8 cellular contexts compared by ENCODE assay signal in the genomic region with DNA sequence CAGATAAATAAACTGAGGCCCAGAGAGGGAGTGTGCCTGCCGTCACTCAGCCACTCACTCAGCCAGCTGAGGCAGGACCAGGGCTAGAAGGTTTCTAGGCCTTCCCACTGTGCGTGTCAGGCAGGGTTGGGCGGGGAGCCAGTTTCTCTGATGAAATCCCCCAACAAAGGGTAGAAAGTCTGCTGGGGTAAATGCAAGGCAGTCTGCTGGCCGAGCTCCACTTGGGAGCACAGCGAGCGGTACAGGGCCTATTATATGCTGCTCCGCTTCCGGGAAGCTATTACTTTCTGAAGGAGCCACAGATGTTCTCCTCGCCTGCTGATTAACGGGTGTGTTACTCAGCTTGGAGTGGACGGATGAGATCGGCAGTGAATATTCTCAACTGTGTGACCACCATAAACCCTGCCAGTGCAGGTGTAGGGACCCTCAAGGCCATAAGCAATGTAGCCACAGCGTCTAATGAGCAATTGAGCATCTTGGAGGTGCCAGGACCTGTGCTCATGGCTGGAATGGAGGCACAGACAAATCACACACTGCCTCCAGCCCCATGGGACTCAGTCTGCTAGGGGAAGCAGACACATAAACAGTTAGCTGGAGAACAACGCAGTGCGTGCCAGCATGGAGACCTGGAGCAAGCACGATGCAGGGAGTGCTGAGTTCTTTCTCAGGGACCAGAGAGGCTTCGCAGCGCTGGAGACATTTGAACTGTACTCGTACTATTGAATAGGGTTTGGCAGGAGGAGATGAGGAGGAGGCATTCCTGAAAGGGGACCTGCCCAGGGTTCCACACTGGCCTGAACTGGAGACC. TPM values are rescaled to one million over a fixed set of nuclear protein-coding genes. Genes with fewer than 3 reads are reported as not detected.
DNase-seq lines count a peak whose midpoint lies in the region; ATAC-seq lines count a peak whose summit lies in the region.

No MANE protein-coding gene starts in this region.

- H3K27ac ChIP-seq in temporal lobe (ENCODE audit: low read depth, low read length), result peak overlapping the region; percentile 92

- H3K4me3 Mint-ChIP-seq in activated T-helper 17 cell treated with anti-CD3 and anti-CD28 coated beads, Interleukin-2, amount 50 U/mL, for 72 hours, result no peak overlapping the region
- H3K4me3 Mint-ChIP-seq in activated naive CD4-positive, alpha-beta T cell treated with anti-CD3 and anti-CD28 coated beads for 36 hours, result no peak overlapping the region

- CTCF ChIA-PET in activated naive CD4-positive, alpha-beta T cell treated with anti-CD3 and anti-CD28 coated beads for 36 hours (lab: Charles Lee), result interaction anchor here (0.6 kb wide), 1 partner anchor 165 kb away, joined by 3 read pairs; no protein-coding TSS in a partner anchor

- intact Hi-C loops in activated naive CD4-positive, alpha-beta T cell treated with anti-CD3 and anti-CD28 coated beads for 36 hours (cut with micrococcal nuclease), result no loop called here

- no peaks in the 10 kb centered on the region for H3K36me3 Mint-ChIP-seq in activated T-helper 17 cell treated with anti-CD3 and anti-CD28 coated beads, Interleukin-2, amount 50 U/mL, for 72 hours (ENCODE audit: low read depth)
- no peaks in the 10 kb centered on the region for H3K36me3 Mint-ChIP-seq in activated naive CD4-positive, alpha-beta T cell treated with anti-CD3 and anti-CD28 coated beads for 36 hours (ENCODE audit: low read depth)

- H3K27ac Mint-ChIP-seq in activated T-helper 17 cell treated with anti-CD3 and anti-CD28 coated beads, Interleukin-2, amount 50 U/mL, for 72 hours, result no peak overlapping the region
- H3K27ac Mint-ChIP-seq in activated naive CD4-positive, alpha-beta T cell treated with anti-CD3 and anti-CD28 coated beads for 36 hours, result no peak overlapping the region

- no peaks in the 10 kb centered on the region for H3K9me3 Mint-ChIP-seq in activated T-helper 17 cell treated with anti-CD3 and anti-CD28 coated beads, Interleukin-2, amount 50 U/mL, for 72 hours
- no peaks in the 10 kb centered on the region for H3K9me3 Mint-ChIP-seq in activated naive CD4-positive, alpha-beta T cell treated with anti-CD3 and anti-CD28 coated beads for 36 hours

- no peaks in the 10 kb centered on the region for H3K4me1 Mint-ChIP-seq in activated T-helper 17 cell treated with anti-CD3 and anti-CD28 coated beads, Interleukin-2, amount 50 U/mL, for 72 hours
- H3K4me1 Mint-ChIP-seq in activated naive CD4-positive, alpha-beta T cell treated with anti-CD3 and anti-CD28 coated beads for 36 hours (ENCODE audit: low read depth), result peaks cover 2% of the 10 kb centered on the region

- no peak for ATAC-seq in GM18870 (IDR thresholded peaks at IDR 0.05; ENCODE audit: unreplicated experiment)
- ATAC-seq in activated T-helper 17 cell treated with anti-CD3 and anti-CD28 coated beads, Interleukin-2, amount 50 U/mL, for 72 hours (replicated peaks), result no peak

- DNase-seq in NCI-H1092 treated with DMSO at 0.1 percent for 48 hours (lab: John Stamatoyannopoulos, UW), result peak; percentile 94
- peak; percentile 95 for DNase-seq in amniotic epithelial cell (ENCODE audit: low read depth)
- peak; percentile 86 for DNase-seq in inferior parietal cortex (ENCODE audit: extremely low spot score)
- no peak for DNase-seq in GDM1 (lab: John Stamatoyannopoulos, UW)
- no peak for DNase-seq in activated naive CD4-positive, alpha-beta T cell treated with anti-CD3 and anti-CD28 coated beads for 36 hours

- peaks cover 17% of the 10 kb centered on the region for H3K27me3 Mint-ChIP-seq in activated T-helper 17 cell treated with anti-CD3 and anti-CD28 coated beads, Interleukin-2, amount 50 U/mL, for 72 hours
- peaks cover 2% of the 10 kb centered on the region for H3K27me3 Mint-ChIP-seq in activated naive CD4-positive, alpha-beta T cell treated with anti-CD3 and anti-CD28 coated beads for 36 hours (ENCODE audit: low read depth)

RNA-seq across cellular contexts. Expression of a gene that starts 42.1 kb away (rescaled TPM):
- 28.0 TPM for total RNA-seq in temporal lobe
- total RNA-seq in activated T-helper 17 cell treated with anti-CD3 and anti-CD28 coated beads, Interleukin-2, amount 50 U/mL, for 72 hours, result under 1 TPM in 1 of 2 donors, not detected in 1; 0.26 TPM
- total RNA-seq in activated naive CD4-positive, alpha-beta T cell treated with anti-CD3 and anti-CD28 coated beads for 36 hours, result not detected

Comparison
In these comparisons a context has a peak if more than half of its experiments do, and no peak if none do; other contexts are left out.
1. DNase-seq: peak in NCI-H1092 treated with DMSO at 0.1 percent for 48 hours (single experiment), amniotic epithelial cell (single experiment) and inferior parietal cortex (single experiment); none in GDM1 (single experiment) and activated naive CD4-positive, alpha-beta T cell treated with anti-CD3 and anti-CD28 coated beads for 36 hours (single experiment).
2. RNA of a gene that starts 42.1 kb away (total RNA-seq): 28.0 TPM in temporal lobe (single experiment); 0.26 TPM in activated T-helper 17 cell treated with anti-CD3 and anti-CD28 coated beads, Interleukin-2, amount 50 U/mL, for 72 hours and not detected in activated naive CD4-positive, alpha-beta T cell treated with anti-CD3 and anti-CD28 coated beads for 36 hours; every median in the first group is over 10 times any median in the second.